1 cellular context compared by ENCODE assay signal in the genomic region with DNA sequence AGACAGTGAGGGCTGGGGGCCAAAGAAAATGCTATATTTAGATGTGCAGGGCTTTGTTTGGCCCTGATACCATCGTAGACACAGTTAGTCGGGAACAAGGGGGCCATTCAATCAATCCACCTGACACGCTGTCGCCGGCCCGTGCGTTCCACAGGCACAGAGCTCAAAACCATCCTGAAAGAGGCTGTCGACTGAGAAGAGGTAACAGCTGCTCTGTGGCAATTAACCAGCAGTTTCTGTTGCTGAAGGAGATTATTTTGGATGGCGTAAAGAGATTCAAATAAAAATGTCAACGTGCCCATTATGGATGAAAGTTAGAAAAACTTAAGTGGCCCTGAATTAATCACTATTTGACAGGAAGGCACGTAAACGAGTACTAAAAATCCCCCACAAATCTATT.
TF ChIP-seq lines count a peak whose summit lies in the region.

No MANE protein-coding gene starts in this region.

TF ChIP-seq in HEK293, 187 proteins besides CTCF, POLR2A, EP300 and RAD21 (continued from another document):
- TF ChIP-seq, protein P1, sequence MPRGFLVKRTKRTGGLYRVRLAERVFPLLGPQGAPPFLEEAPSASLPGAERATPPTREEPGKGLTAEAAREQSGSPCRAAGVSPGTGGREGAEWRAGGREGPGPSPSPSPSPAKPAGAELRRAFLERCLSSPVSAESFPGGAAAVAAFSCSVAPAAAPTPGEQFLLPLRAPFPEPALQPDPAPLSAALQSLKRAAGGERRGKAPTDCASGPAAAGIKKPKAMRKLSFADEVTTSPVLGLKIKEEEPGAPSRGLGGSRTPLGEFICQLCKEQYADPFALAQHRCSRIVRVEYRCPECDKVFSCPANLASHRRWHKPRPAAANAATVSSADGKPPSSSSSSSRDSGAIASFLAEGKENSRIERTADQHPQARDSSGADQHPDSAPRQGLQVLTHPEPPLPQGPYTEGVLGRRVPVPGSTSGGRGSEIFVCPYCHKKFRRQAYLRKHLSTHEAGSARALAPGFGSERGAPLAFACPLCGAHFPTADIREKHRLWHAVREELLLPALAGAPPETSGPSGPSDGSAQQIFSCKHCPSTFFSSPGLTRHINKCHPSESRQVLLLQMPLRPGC (tag by site-specific recombination; IDR thresholded peaks at IDR 0.05), result no peak
- TF ChIP-seq, protein P2, sequence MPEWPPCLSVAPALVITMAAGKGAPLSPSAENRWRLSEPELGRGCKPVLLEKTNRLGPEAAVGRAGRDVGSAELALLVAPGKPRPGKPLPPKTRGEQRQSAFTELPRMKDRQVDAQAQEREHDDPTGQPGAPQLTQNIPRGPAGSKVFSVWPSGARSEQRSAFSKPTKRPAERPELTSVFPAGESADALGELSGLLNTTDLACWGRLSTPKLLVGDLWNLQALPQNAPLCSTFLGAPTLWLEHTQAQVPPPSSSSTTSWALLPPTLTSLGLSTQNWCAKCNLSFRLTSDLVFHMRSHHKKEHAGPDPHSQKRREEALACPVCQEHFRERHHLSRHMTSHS (tag by site-specific recombination; IDR thresholded peaks at IDR 0.05), result peak; percentile 90
- TF ChIP-seq GFI1B (tag by site-specific recombination; IDR thresholded peaks at IDR 0.05) (0 out of 2 replicates have a peak, but pooled peaks have one; percentile 32), ZNF670 (tag by site-specific recombination; IDR thresholded peaks at IDR 0.05; ENCODE audit: low read depth) (no peak), GLI4 (tag by site-specific recombination; IDR thresholded peaks at IDR 0.05) (no peak), ZNF701 (tag by site-specific recombination; IDR thresholded peaks at IDR 0.05) (no peak), ZNF664 (tag by site-specific recombination; IDR thresholded peaks at IDR 0.05) (peak; percentile 6; the same call in 1 of the 2 replicates), ZNF658 (tag by site-specific recombination; IDR thresholded peaks at IDR 0.05) (no peak), GLIS1 (tag by site-specific recombination; IDR thresholded peaks at IDR 0.05) (peak; percentile 65), ZFHX2 (tag by site-specific recombination; conservative IDR thresholded peaks at IDR 0.05) (no peak), ZNF473 (tag by site-specific recombination; IDR thresholded peaks at IDR 0.05) (no peak), ZNF221 (tag by site-specific recombination; IDR thresholded peaks at IDR 0.05; ENCODE audit: borderline replicate concordance) (no peak), ZNF404 (tag by site-specific recombination; IDR thresholded peaks at IDR 0.05) (no peak), ZNF157 (tag by site-specific recombination; IDR thresholded peaks at IDR 0.05) (no peak), KLF1 (tag by site-specific recombination; IDR thresholded peaks at IDR 0.05) (no peak), ZNF302 (tag by site-specific recombination; IDR thresholded peaks at IDR 0.05; ENCODE audit: low read depth) (no peak), ZNF16 (tag by site-specific recombination; IDR thresholded peaks at IDR 0.05; ENCODE audit: low read depth) (no peak), ZFP3 (tag by site-specific recombination; IDR thresholded peaks at IDR 0.05; ENCODE audit: low read depth) (0 out of 2 replicates have a peak, but pooled peaks have one; percentile 33), IKZF3 (tag by site-specific recombination; IDR thresholded peaks at IDR 0.05) (peak; percentile 71), REPIN1 (tag by site-specific recombination; IDR thresholded peaks at IDR 0.05; ENCODE audit: low read depth) (no peak), ZSCAN16 (tag by site-specific recombination; IDR thresholded peaks at IDR 0.05) (no peak), ZNF510 (tag by site-specific recombination; IDR thresholded peaks at IDR 0.05; ENCODE audit: insufficient replicate concordance) (no peak), ZNF19 (tag by site-specific recombination; IDR thresholded peaks at IDR 0.05; ENCODE audit: low read depth) (no peak), ZNF341 (tag by site-specific recombination; IDR thresholded peaks at IDR 0.05; ENCODE audit: low read depth) (peak; percentile 42; the same call in 1 of the 2 replicates), ZNF292 (tag by site-specific recombination; IDR thresholded peaks at IDR 0.05; ENCODE audit: borderline replicate concordance, low read depth) (no peak), ZNF366 (tag by site-specific recombination; conservative IDR thresholded peaks at IDR 0.05) (no peak), ZNF792 (tag by site-specific recombination; IDR thresholded peaks at IDR 0.05) (no peak), ZNF10 (tag by site-specific recombination; IDR thresholded peaks at IDR 0.05) (0 out of 2 replicates have a peak, but pooled peaks have one; percentile 19), ZNF202 (tag by site-specific recombination; IDR thresholded peaks at IDR 0.05; ENCODE audit: borderline replicate concordance) (no peak), FEZF1 (tag by site-specific recombination; IDR thresholded peaks at IDR 0.05) (peak; percentile 99), ZNF791 (tag by site-specific recombination; IDR thresholded peaks at IDR 0.05) (no peak), ZNF623 (tag by site-specific recombination; IDR thresholded peaks at IDR 0.05) (no peak), ZNF350 (tag by site-specific recombination; IDR thresholded peaks at IDR 0.05) (no peak), BCL11B (tag by site-specific recombination; IDR thresholded peaks at IDR 0.05; ENCODE audit: low read depth) (0 out of 2 replicates have a peak, but pooled peaks have one; percentile 34), ZNF558 (tag by site-specific recombination; IDR thresholded peaks at IDR 0.05) (no peak), ZNF23 (tag by site-specific recombination; IDR thresholded peaks at IDR 0.05; ENCODE audit: borderline replicate concordance) (no peak)
- TF ChIP-seq, protein P3, sequence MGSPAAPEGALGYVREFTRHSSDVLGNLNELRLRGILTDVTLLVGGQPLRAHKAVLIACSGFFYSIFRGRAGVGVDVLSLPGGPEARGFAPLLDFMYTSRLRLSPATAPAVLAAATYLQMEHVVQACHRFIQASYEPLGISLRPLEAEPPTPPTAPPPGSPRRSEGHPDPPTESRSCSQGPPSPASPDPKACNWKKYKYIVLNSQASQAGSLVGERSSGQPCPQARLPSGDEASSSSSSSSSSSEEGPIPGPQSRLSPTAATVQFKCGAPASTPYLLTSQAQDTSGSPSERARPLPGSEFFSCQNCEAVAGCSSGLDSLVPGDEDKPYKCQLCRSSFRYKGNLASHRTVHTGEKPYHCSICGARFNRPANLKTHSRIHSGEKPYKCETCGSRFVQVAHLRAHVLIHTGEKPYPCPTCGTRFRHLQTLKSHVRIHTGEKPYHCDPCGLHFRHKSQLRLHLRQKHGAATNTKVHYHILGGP (tag by site-specific recombination; IDR thresholded peaks at IDR 0.05), result no peak
- TF ChIP-seq, protein P4, sequence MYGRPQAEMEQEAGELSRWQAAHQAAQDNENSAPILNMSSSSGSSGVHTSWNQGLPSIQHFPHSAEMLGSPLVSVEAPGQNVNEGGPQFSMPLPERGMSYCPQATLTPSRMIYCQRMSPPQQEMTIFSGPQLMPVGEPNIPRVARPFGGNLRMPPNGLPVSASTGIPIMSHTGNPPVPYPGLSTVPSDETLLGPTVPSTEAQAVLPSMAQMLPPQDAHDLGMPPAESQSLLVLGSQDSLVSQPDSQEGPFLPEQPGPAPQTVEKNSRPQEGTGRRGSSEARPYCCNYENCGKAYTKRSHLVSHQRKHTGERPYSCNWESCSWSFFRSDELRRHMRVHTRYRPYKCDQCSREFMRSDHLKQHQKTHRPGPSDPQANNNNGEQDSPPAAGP (tag by site-specific recombination; IDR thresholded peaks at IDR 0.05), result no peak
- TF ChIP-seq, protein P5, sequence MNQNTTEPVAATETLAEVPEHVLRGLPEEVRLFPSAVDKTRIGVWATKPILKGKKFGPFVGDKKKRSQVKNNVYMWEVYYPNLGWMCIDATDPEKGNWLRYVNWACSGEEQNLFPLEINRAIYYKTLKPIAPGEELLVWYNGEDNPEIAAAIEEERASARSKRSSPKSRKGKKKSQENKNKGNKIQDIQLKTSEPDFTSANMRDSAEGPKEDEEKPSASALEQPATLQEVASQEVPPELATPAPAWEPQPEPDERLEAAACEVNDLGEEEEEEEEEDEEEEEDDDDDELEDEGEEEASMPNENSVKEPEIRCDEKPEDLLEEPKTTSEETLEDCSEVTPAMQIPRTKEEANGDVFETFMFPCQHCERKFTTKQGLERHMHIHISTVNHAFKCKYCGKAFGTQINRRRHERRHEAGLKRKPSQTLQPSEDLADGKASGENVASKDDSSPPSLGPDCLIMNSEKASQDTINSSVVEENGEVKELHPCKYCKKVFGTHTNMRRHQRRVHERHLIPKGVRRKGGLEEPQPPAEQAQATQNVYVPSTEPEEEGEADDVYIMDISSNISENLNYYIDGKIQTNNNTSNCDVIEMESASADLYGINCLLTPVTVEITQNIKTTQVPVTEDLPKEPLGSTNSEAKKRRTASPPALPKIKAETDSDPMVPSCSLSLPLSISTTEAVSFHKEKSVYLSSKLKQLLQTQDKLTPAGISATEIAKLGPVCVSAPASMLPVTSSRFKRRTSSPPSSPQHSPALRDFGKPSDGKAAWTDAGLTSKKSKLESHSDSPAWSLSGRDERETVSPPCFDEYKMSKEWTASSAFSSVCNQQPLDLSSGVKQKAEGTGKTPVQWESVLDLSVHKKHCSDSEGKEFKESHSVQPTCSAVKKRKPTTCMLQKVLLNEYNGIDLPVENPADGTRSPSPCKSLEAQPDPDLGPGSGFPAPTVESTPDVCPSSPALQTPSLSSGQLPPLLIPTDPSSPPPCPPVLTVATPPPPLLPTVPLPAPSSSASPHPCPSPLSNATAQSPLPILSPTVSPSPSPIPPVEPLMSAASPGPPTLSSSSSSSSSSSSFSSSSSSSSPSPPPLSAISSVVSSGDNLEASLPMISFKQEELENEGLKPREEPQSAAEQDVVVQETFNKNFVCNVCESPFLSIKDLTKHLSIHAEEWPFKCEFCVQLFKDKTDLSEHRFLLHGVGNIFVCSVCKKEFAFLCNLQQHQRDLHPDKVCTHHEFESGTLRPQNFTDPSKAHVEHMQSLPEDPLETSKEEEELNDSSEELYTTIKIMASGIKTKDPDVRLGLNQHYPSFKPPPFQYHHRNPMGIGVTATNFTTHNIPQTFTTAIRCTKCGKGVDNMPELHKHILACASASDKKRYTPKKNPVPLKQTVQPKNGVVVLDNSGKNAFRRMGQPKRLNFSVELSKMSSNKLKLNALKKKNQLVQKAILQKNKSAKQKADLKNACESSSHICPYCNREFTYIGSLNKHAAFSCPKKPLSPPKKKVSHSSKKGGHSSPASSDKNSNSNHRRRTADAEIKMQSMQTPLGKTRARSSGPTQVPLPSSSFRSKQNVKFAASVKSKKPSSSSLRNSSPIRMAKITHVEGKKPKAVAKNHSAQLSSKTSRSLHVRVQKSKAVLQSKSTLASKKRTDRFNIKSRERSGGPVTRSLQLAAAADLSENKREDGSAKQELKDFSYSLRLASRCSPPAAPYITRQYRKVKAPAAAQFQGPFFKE (tag by site-specific recombination; IDR thresholded peaks at IDR 0.05; ENCODE audit: borderline replicate concordance), result no peak
- TF ChIP-seq, protein P6, sequence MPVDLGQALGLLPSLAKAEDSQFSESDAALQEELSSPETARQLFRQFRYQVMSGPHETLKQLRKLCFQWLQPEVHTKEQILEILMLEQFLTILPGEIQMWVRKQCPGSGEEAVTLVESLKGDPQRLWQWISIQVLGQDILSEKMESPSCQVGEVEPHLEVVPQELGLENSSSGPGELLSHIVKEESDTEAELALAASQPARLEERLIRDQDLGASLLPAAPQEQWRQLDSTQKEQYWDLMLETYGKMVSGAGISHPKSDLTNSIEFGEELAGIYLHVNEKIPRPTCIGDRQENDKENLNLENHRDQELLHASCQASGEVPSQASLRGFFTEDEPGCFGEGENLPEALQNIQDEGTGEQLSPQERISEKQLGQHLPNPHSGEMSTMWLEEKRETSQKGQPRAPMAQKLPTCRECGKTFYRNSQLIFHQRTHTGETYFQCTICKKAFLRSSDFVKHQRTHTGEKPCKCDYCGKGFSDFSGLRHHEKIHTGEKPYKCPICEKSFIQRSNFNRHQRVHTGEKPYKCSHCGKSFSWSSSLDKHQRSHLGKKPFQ (tag by site-specific recombination; IDR thresholded peaks at IDR 0.05), result no peak
- TF ChIP-seq, protein P7, sequence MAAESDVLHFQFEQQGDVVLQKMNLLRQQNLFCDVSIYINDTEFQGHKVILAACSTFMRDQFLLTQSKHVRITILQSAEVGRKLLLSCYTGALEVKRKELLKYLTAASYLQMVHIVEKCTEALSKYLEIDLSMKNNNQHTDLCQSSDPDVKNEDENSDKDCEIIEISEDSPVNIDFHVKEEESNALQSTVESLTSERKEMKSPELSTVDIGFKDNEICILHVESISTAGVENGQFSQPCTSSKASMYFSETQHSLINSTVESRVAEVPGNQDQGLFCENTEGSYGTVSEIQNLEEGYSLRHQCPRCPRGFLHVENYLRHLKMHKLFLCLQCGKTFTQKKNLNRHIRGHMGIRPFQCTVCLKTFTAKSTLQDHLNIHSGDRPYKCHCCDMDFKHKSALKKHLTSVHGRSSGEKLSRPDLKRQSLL (tag by site-specific recombination; IDR thresholded peaks at IDR 0.05), result no peak
- TF ChIP-seq, protein P8, sequence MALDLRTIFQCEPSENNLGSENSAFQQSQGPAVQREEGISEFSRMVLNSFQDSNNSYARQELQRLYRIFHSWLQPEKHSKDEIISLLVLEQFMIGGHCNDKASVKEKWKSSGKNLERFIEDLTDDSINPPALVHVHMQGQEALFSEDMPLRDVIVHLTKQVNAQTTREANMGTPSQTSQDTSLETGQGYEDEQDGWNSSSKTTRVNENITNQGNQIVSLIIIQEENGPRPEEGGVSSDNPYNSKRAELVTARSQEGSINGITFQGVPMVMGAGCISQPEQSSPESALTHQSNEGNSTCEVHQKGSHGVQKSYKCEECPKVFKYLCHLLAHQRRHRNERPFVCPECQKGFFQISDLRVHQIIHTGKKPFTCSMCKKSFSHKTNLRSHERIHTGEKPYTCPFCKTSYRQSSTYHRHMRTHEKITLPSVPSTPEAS (tag by site-specific recombination; IDR thresholded peaks at IDR 0.05), result peak; percentile 54; the same call in 1 of the 2 replicates
